ENCODE assay signal across 8 cellular contexts in the genomic region with DNA sequence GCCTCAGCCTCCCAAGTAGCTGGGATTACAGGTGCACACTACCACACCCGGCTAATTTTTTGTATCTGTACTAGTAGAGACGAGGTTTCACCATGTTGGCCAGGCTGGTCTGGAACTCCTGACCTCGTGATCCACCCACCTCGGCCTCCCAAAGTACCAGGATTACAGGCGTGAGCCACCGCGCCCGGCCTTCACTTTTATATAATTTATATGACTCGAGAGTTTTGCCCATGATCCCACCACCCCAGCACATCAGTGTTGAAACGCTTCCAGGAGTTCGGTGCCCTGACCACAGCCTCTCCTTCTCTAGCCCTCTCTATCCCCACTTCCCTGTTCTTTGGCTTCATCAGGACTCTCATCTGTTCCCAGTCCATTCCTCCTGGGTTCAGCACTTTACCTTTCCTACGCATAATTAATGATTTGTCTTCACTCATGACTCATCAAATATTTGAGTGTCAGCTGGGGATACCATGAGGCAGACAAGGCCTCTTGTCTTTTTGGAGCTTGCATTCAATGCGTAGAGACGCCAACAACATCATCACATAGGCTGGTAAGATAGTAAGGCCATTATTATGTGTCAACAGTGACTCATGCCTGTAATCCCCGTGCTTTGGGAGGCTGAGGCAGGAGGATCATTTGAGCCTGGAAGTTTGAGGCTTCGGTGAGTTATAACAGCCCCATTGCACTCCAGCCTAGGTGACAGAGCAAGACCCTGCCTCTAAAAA. TPM values are rescaled to one million over a fixed set of nuclear protein-coding genes. Genes with fewer than 3 reads are reported as not detected.
DNase-seq lines count a peak whose midpoint lies in the region; ATAC-seq and TF ChIP-seq lines count a peak whose summit lies in the region.

No MANE protein-coding gene starts in this region.

- CTCF ChIA-PET in WTC11 (lab: Charles Lee): interaction anchor here (1.2 to 4.4 kb wide), 7 partner anchors 11 to 91 kb away, joined by 3 to 71 read pairs (median 7); a partner anchor contains a TSS

- 86 to 91% (median 87%) methylated on average over 16 of the region's 16 CpGs for WGBS in heart left ventricle, 4 donors
- 73 to 83% (median 77%) methylated on average over 16 of the region's 16 CpGs for WGBS in stomach, 5 donors

- peak overlapping the region; percentile 94 for H3K27ac Mint-ChIP-seq in WTC11

- H3K36me3 ChIP-seq in heart left ventricle (peaks cover 0 to 43% (median 33%) of the 10 kb centered on the region in 9 donors), stomach (peaks cover 8 to 38% (median 28%) of the 10 kb centered on the region in 4 donors), Peyer's patch (peaks cover 0 to 14% (median 0%) of the 10 kb centered on the region in 3 donors)

- no peaks in the 10 kb centered on the region for H3K9me3 ChIP-seq in heart left ventricle
- H3K9me3 ChIP-seq in stomach: no peaks in the 10 kb centered on the region
- no peaks in the 10 kb centered on the region for H3K9me3 ChIP-seq in Peyer's patch

- H3K27ac ChIP-seq in heart left ventricle (peak overlapping the region in 10 of 12 donors; percentile 90 to 99 (median 96)), stomach (peak overlapping the region in 4 of 5 donors; percentile 94 to 97 (median 96)), Peyer's patch (peak overlapping the region in 2 of 4 donors; percentile 91 to 95)

- H3K4me1 ChIP-seq in heart left ventricle: peaks cover 0 to 42% (median 20%) of the 10 kb centered on the region in 12 donors
- H3K4me1 ChIP-seq in stomach: peaks cover 27 to 57% (median 42%) of the 10 kb centered on the region in 4 donors
- peaks cover 0 to 10% (median 5%) of the 10 kb centered on the region in 4 donors for H3K4me1 ChIP-seq in Peyer's patch

- TF ChIP-seq POLR2A in heart left ventricle (IDR thresholded peaks at IDR 0.05) (no peak), stomach (IDR thresholded peaks at IDR 0.05) (no peak), Peyer's patch (IDR thresholded peaks at IDR 0.05) (no peak)

- H3K27me3 ChIP-seq in heart left ventricle: no peaks in the 10 kb centered on the region
- H3K27me3 ChIP-seq in stomach: no peaks in the 10 kb centered on the region
- no peaks in the 10 kb centered on the region for H3K27me3 ChIP-seq in Peyer's patch

- ATAC-seq in heart left ventricle: no peak
- no peak for ATAC-seq in Right ventricle myocardium inferior
- no peak for ATAC-seq in WTC11
- ATAC-seq in HG03135 (IDR thresholded peaks at IDR 0.05; ENCODE audit: unreplicated experiment): no peak
- no peak for ATAC-seq in HG02610 (IDR thresholded peaks at IDR 0.05; ENCODE audit: unreplicated experiment)

- H3K4me3 ChIP-seq in heart left ventricle (peak overlapping the region in 11 of 12 donors; percentile 60 to 84 (median 69)), stomach (peak overlapping the region; percentile 55 to 71 (median 62)), Peyer's patch (peak overlapping the region in 2 of 4 donors; percentile 69 to 70)

- POLR2A ChIA-PET in WTC11 (lab: Charles Lee): interaction anchor here (1.1 to 1.2 kb wide), 2 partner anchors 33 to 50 kb away, joined by 3 to 4 read pairs; no protein-coding TSS in a partner anchor

- TF ChIP-seq EP300 in stomach (IDR thresholded peaks at IDR 0.05): no peak

- no peaks in the 10 kb centered on the region for H3K9me3 Mint-ChIP-seq in WTC11

- TF ChIP-seq CTCF in heart left ventricle (IDR thresholded peaks at IDR 0.05) (no peak), WTC11 (IDR thresholded peaks at IDR 0.05) (no peak), stomach (IDR thresholded peaks at IDR 0.05) (no peak), Peyer's patch (IDR thresholded peaks at IDR 0.05) (no peak)

- peak overlapping the region; percentile 94 for H3K4me3 Mint-ChIP-seq in WTC11

- H3K27me3 Mint-ChIP-seq in WTC11 (ENCODE audit: low read depth): no peaks in the 10 kb centered on the region

- intact Hi-C loops in heart left ventricle (cut with DNase I) (loop anchor here in 4 of 10 donors (5.0 kb wide), 3 partner anchors 52 to 67 kb away; no protein-coding TSS in a partner anchor), Right ventricle myocardium inferior (cut with DNase I) (loop anchor here (5.0 kb wide), 1 partner anchor 52 kb away; no protein-coding TSS in a partner anchor), stomach (cut with DNase I; ENCODE audit: low total_unique reads) (no loop called here)

- peaks cover 18% of the 10 kb centered on the region for H3K4me1 Mint-ChIP-seq in WTC11

- H3K36me3 Mint-ChIP-seq in WTC11: peaks cover 16% of the 10 kb centered on the region

- DNase-seq in heart left ventricle (no peak), Right ventricle myocardium inferior (ENCODE audit: missing footprints) (no peak), WTC11 (ENCODE audit: low spot score) (no peak), glomerular visceral epithelial cell (ENCODE audit: extremely low spot score) (peak; percentile 78), stomach (no peak), Peyer's patch (no peak)

TF ChIP-seq in WTC11, 78 proteins besides CTCF, POLR2A, EP300 and RAD21 (continues in another document):
- TF ChIP-seq, protein P1, sequence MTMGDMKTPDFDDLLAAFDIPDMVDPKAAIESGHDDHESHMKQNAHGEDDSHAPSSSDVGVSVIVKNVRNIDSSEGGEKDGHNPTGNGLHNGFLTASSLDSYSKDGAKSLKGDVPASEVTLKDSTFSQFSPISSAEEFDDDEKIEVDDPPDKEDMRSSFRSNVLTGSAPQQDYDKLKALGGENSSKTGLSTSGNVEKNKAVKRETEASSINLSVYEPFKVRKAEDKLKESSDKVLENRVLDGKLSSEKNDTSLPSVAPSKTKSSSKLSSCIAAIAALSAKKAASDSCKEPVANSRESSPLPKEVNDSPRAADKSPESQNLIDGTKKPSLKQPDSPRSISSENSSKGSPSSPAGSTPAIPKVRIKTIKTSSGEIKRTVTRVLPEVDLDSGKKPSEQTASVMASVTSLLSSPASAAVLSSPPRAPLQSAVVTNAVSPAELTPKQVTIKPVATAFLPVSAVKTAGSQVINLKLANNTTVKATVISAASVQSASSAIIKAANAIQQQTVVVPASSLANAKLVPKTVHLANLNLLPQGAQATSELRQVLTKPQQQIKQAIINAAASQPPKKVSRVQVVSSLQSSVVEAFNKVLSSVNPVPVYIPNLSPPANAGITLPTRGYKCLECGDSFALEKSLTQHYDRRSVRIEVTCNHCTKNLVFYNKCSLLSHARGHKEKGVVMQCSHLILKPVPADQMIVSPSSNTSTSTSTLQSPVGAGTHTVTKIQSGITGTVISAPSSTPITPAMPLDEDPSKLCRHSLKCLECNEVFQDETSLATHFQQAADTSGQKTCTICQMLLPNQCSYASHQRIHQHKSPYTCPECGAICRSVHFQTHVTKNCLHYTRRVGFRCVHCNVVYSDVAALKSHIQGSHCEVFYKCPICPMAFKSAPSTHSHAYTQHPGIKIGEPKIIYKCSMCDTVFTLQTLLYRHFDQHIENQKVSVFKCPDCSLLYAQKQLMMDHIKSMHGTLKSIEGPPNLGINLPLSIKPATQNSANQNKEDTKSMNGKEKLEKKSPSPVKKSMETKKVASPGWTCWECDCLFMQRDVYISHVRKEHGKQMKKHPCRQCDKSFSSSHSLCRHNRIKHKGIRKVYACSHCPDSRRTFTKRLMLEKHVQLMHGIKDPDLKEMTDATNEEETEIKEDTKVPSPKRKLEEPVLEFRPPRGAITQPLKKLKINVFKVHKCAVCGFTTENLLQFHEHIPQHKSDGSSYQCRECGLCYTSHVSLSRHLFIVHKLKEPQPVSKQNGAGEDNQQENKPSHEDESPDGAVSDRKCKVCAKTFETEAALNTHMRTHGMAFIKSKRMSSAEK (CRISPR knock-in tag; IDR thresholded peaks at IDR 0.05; ENCODE audit: borderline replicate concordance): no peak
- no peak for TF ChIP-seq ZNF317 (CRISPR knock-in tag; IDR thresholded peaks at IDR 0.05; ENCODE audit: borderline replicate concordance, low read depth)
- TF ChIP-seq NFE2L1 (CRISPR knock-in tag; IDR thresholded peaks at IDR 0.05): no peak
- TF ChIP-seq ELF4 (CRISPR knock-in tag; IDR thresholded peaks at IDR 0.05; ENCODE audit: low read depth): no peak
- no peak for TF ChIP-seq FOXK1 (CRISPR knock-in tag; IDR thresholded peaks at IDR 0.05)
- no peak for TF ChIP-seq ZNF671 (CRISPR knock-in tag; IDR thresholded peaks at IDR 0.05)

RNA-seq across cellular contexts. Expression of a gene that starts 1.4 kb away (rescaled TPM):
- total RNA-seq in heart left ventricle (100 to 1,000 TPM in 1 of 9 donors, 10 to 100 TPM in 8; 57.8 to 116 (median 62.4) TPM), Right ventricle myocardium inferior (68.6 TPM), WTC11 (2021) (112 to 129 TPM (median 115 TPM) in 3 replicates), stomach (10 to 100 TPM in 3 of 5 donors, 1 to 10 TPM in 2; 5.3 to 54.9 (median 15.6) TPM), Peyer's patch (10 to 100 TPM; 39.9 to 52.8 (median 43.6) TPM)
- polyA plus RNA-seq in heart left ventricle (100 to 1,000 TPM; 104 to 122 TPM), stomach (10 to 100 TPM; 68.7 to 73.5 (median 68.8) TPM)

RNA-seq across cellular contexts. Expression of a gene that starts 20.3 kb away (rescaled TPM):
- total RNA-seq in heart left ventricle: 10 to 100 TPM; 16.4 to 27.4 (median 20.5) TPM
- 10 to 100 TPM in 1 of 2 donors, 1 to 10 TPM in 1; 5.8 to 29.3 TPM for polyA plus RNA-seq in heart left ventricle
- 16.3 TPM for total RNA-seq in Right ventricle myocardium inferior
- total RNA-seq in WTC11 (2021): 17.9 to 29.1 TPM (median 19.7 TPM) in 3 replicates
- total RNA-seq in stomach: 1 to 10 TPM; 4.9 to 9.9 (median 7.2) TPM
- polyA plus RNA-seq in stomach: 1 to 10 TPM; 5.4 to 9.0 (median 6.8) TPM
- 10 to 100 TPM; 15.7 to 40.6 (median 33.7) TPM for total RNA-seq in Peyer's patch

RNA-seq across cellular contexts. Expression of a gene that starts 27.8 kb away (rescaled TPM):
- total RNA-seq in heart left ventricle: under 1 TPM in 6 of 9 donors, not detected in 3; 0.37 to 0.99 (median 0.65) TPM
- polyA plus RNA-seq in heart left ventricle: under 1 TPM; 0.32 to 0.57 TPM
- total RNA-seq in Right ventricle myocardium inferior: 0.32 TPM
- 2.3 to 3.8 TPM (median 2.6 TPM) in 3 replicates for total RNA-seq in WTC11 (2021)
- total RNA-seq in stomach: not detected
- polyA plus RNA-seq in stomach: 1 to 10 TPM in 2 of 3 donors, not detected in 1; 1.5 to 1.9 TPM
- 1 to 10 TPM in 2 of 4 donors, not detected in 2; 1.1 to 2.1 TPM for total RNA-seq in Peyer's patch

RNA-seq across cellular contexts. Expression of a gene that starts 33.7 kb away (rescaled TPM):
- 1 to 10 TPM in 3 of 9 donors, under 1 TPM in 4, not detected in 2; 0.42 to 1.9 (median 0.92) TPM for total RNA-seq in heart left ventricle
- under 1 TPM; 0.26 to 0.61 TPM for polyA plus RNA-seq in heart left ventricle
- 0.54 TPM for total RNA-seq in Right ventricle myocardium inferior
- total RNA-seq in WTC11 (2021): 5.9 to 7.9 TPM (median 6.5 TPM) in 3 replicates
- 1 to 10 TPM in 2 of 5 donors, under 1 TPM in 1, not detected in 2; 0.43 to 2.9 (median 2.0) TPM for total RNA-seq in stomach
- polyA plus RNA-seq in stomach: 1 to 10 TPM; 1.4 to 4.3 (median 2.0) TPM
- total RNA-seq in Peyer's patch: 1 to 10 TPM in 3 of 4 donors, under 1 TPM in 1; 0.70 to 7.4 (median 4.1) TPM
